12 cellular contexts compared by ENCODE assay signal in the genomic region with DNA sequence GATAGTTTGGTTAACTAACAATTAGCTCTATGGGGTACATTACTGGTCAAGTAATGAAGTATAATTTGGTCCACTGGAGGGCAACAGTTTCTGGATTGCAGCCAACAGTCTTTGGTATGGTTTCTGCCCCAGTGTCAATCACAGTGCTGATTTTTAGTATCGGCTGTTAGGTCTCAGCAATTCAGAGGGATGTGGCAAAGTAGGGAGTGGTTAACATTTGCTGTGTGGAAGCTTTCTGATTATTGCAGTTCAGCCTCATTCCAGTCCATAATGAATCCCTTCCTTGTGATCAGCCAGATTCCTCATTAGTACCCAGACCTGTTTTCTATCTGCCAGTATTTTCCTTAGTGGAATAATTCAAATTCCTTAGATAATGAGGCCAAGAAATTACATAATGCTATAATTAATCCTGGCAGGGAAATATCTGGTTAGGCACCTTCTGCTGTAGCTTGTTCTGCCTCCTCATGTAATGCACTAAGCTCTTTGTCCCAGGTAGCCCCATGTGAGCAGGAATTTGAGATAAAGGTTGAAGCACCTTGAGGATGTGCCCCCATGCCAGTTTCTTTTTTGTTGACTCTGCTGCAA. TPM values are rescaled to one million over a fixed set of nuclear protein-coding genes. Genes with fewer than 3 reads are reported as not detected.
A peak's percentile ranks its signal among the peaks of the same experiment; 100 is the strongest.
DNase-seq lines count a peak whose midpoint lies in the region; ATAC-seq, FAIRE-seq and TF ChIP-seq lines count a peak whose summit lies in the region.
"Had no signal": no experiment of that assay in that cellular context is flagged by ENCODE, and none has a peak within 500 bp of the region (broad histone marks: within the 10 kb centered on the region; RNA-seq: fewer than 3 reads in every experiment).

No MANE protein-coding gene starts in this region.

- H3K27me3 Mint-ChIP-seq in astrocyte (ENCODE audit: low read depth, unreplicated experiment): no peaks in the 10 kb centered on the region

- H4K20me1 ChIP-seq in astrocyte (ENCODE audit: insufficient read depth, low read length): peaks cover 20% of the 10 kb centered on the region
- H4K20me1 ChIP-seq: BLaER1 treated with 17β-estradiol and CSF1 and Interleukin-3, amounts not matched to agents 10 nM and 100 nM had no signal

- H3K4me3 ChIP-seq in astrocyte (ENCODE audit: insufficient read depth, low read depth, low read length): no peak overlapping the region
- H3K4me3 ChIP-seq: BLaER1 treated with 17β-estradiol and CSF1 and Interleukin-3, amounts not matched to agents 10 nM and 100 nM; skin epidermis had no signal

- H3K36me3 Mint-ChIP-seq in astrocyte (ENCODE audit: low read depth, unreplicated experiment): peaks cover 12% of the 10 kb centered on the region

- no peak overlapping the region for H3K4me2 ChIP-seq in astrocyte (ENCODE audit: low read length)
- H3K4me2 ChIP-seq: BLaER1 treated with 17β-estradiol and CSF1 and Interleukin-3, amounts not matched to agents 10 nM and 100 nM had no signal

- peak; percentile 43 for DNase-seq in AG08395 (ENCODE audit: low spot score)
- DNase-seq in LoVo (ENCODE audit: low spot score): peak; percentile 58
- peak; percentile 61 for DNase-seq in astrocyte (ENCODE audit: low read depth)
- peak; percentile 65 for DNase-seq in iris pigment epithelial cell (ENCODE audit: low read depth)
- no peak for DNase-seq in mucosa of gallbladder (ENCODE audit: low spot score)
- DNase-seq in NCI-H128 (lab: John Stamatoyannopoulos, UW; ENCODE audit: unreplicated experiment): no peak
- DNase-seq: SHP77 had no signal

- no peak overlapping the region for H3K27ac Mint-ChIP-seq in astrocyte (ENCODE audit: unreplicated experiment)

- no peak for FAIRE-seq in astrocyte (lab: Jason Lieb, UNC)
- FAIRE-seq: frontal cortex had no signal

- peaks cover 17% of the 10 kb centered on the region for H3K4me1 Mint-ChIP-seq in astrocyte (ENCODE audit: low read depth, unreplicated experiment)

- no peak overlapping the region for H3K27ac ChIP-seq in astrocyte (ENCODE audit: low read depth, low read length)
- H3K27ac ChIP-seq: BLaER1 treated with 17β-estradiol and CSF1 and Interleukin-3, amounts not matched to agents 10 nM and 100 nM had no signal

- H3K9ac ChIP-seq in astrocyte (ENCODE audit: low read length): no peak overlapping the region
- H3K9ac ChIP-seq: BLaER1 treated with 17β-estradiol and CSF1 and Interleukin-3, amounts not matched to agents 10 nM and 100 nM had no signal

- H3K27me3 ChIP-seq in astrocyte (ENCODE audit: insufficient read depth, low read length): no peaks in the 10 kb centered on the region
- H3K27me3 ChIP-seq: BLaER1 treated with 17β-estradiol and CSF1 and Interleukin-3, amounts not matched to agents 10 nM and 100 nM had no signal

- no peak for TF ChIP-seq CTCF in astrocyte (IDR thresholded peaks at IDR 0.05; ENCODE audit: insufficient read depth, low read depth, low read length)

- no peak overlapping the region for H2AFZ ChIP-seq in astrocyte (ENCODE audit: low read depth, low read length)

- no peaks in the 10 kb centered on the region for H3K79me2 ChIP-seq in astrocyte (ENCODE audit: insufficient read depth, low read length)

- peaks cover 29% of the 10 kb centered on the region for H3K36me3 ChIP-seq in astrocyte (ENCODE audit: insufficient read depth, low read length)
- H3K36me3 ChIP-seq: BLaER1 treated with 17β-estradiol and CSF1 and Interleukin-3, amounts not matched to agents 10 nM and 100 nM had no signal

- ATAC-seq in HG02870 (IDR thresholded peaks at IDR 0.05; ENCODE audit: unreplicated experiment): no peak
- no peak for ATAC-seq in GM18519 (IDR thresholded peaks at IDR 0.05; ENCODE audit: low FRiP score, unreplicated experiment)

- H3K4me1 ChIP-seq in astrocyte (ENCODE audit: insufficient read depth, low read length): peaks cover 5% of the 10 kb centered on the region
- H3K4me1 ChIP-seq: BLaER1 treated with 17β-estradiol and CSF1 and Interleukin-3, amounts not matched to agents 10 nM and 100 nM had no signal

- H3K4me3 Mint-ChIP-seq in astrocyte (ENCODE audit: unreplicated experiment): no peak overlapping the region

- no peaks in the 10 kb centered on the region for H3K9me3 ChIP-seq in astrocyte (ENCODE audit: insufficient read depth, low read depth, low read length)
- H3K9me3 ChIP-seq: BLaER1 treated with 17β-estradiol and CSF1 and Interleukin-3, amounts not matched to agents 10 nM and 100 nM had no signal

- H3K9me3 Mint-ChIP-seq in astrocyte (ENCODE audit: unreplicated experiment): peaks cover 2% of the 10 kb centered on the region

RNA-seq across cellular contexts. Expression of gene F3, which starts 14.0 kb away (rescaled TPM):
- total RNA-seq in astrocyte (36.1 and 55.7 TPM in 2 replicates), mucosa of gallbladder (26.0 TPM)

Comparison
In these comparisons a context has a peak if more than half of its experiments do, and no peak if none do; other contexts are left out.
1. DNase-seq: peak in AG08395 (single experiment), LoVo (single experiment), astrocyte (single experiment) and iris pigment epithelial cell (single experiment); none in mucosa of gallbladder (single experiment) and NCI-H128 (single experiment).